17 cellular contexts compared by ENCODE assay signal in genomic region chr1:202587859-202588480, GRCh38.
A peak's percentile ranks its signal among the peaks of the same experiment; 100 is the strongest.
DNase-seq lines count a peak whose midpoint lies in the region; ATAC-seq and TF ChIP-seq lines count a peak whose summit lies in the region.
"Had no signal": no experiment of that assay in that cellular context is flagged by ENCODE, and none has a peak within 500 bp of the region (broad histone marks: within the 10 kb centered on the region; RNA-seq: fewer than 3 reads in every experiment).

No MANE protein-coding gene starts in this region.

- intact Hi-C loops in Caco-2 (cut with micrococcal nuclease; ENCODE audit: unreplicated experiment): no loop called here

- H3K9me2 ChIP-seq in hepatocyte (replicated peaks; ENCODE audit: insufficient read depth): no peaks in the 10 kb centered on the region

- no peak for ATAC-seq in WTC11
- no peak for ATAC-seq in HG03565 (IDR thresholded peaks at IDR 0.05; ENCODE audit: unreplicated experiment)
- ATAC-seq: K562; natural killer cell treated with Interleukin-12 subunit alpha and Interleukin-12 subunit beta and Interleukin-15 and Interleukin-18, amount 100 ng/mL, for 72 hours had no signal

- CTCF ChIA-PET in Caco-2 (lab: Charles Lee) (no interaction called here), WTC11 (lab: Charles Lee) (interaction anchor here (1.0 to 3.4 kb wide), 4 partner anchors 12 to 132 kb away, joined by 3 to 16 read pairs (median 4); partner anchors contain the start of gene SYT2)

- TF ChIP-seq CTCF in Caco-2 (IDR thresholded peaks at IDR 0.05; ENCODE audit: insufficient read depth in 1 of 2, low read depth in 1 of 2, low read length in 1 of 2, severe bottlenecking in 1 of 2, unreplicated experiment in 1 of 2) (no peak), WTC11 (IDR thresholded peaks at IDR 0.05) (no peak), hepatocyte (IDR thresholded peaks at IDR 0.05; ENCODE audit: poor library complexity) (no peak)

- POLR2A ChIA-PET in Caco-2 (lab: Charles Lee): no interaction called here
- POLR2A ChIA-PET in WTC11 (lab: Charles Lee): no interaction called here

- no peak overlapping the region for H3K4me3 ChIP-seq in Caco-2 (ENCODE audit: low read depth, low read length)
- H3K4me3 ChIP-seq in hepatocyte: no peak overlapping the region
- no peak overlapping the region for H3K4me3 ChIP-seq in skeletal muscle tissue (ENCODE audit: low read length in 3 of 3)
- H3K4me3 ChIP-seq: K562 had no signal

- 21% methylated on average over 1 of the region's 1 CpG for WGBS in hepatocyte (ENCODE audit: low lambda C conversion rate, missing lambda C conversion rate)

- DNase-seq in Caco-2: no peak
- no peak for DNase-seq in WTC11 (ENCODE audit: low spot score)
- no peak for DNase-seq in hepatocyte (ENCODE audit: low spot score)
- no peak for DNase-seq in putamen (ENCODE audit: low spot score)
- DNase-seq in anterior cingulate cortex (lab: John Stamatoyannopoulos, UW): no peak
- no peak for DNase-seq in NCI-H526 treated with DMSO at 0.1 percent for 48 hours (lab: John Stamatoyannopoulos, UW)
- DNase-seq: activated CD8-positive, alpha-beta memory T cell treated with anti-CD3 and anti-CD28 coated beads, Interleukin-2, amount 50 U/mL, for 48 hours; DMS79; foreskin fibroblast; NCI-H1436; NCI-H748 treated with DMSO at 0.1 percent for 48 hours had no signal

- H3K9me3 Mint-ChIP-seq in Caco-2 (ENCODE audit: unreplicated experiment) (no peaks in the 10 kb centered on the region), WTC11 (no peaks in the 10 kb centered on the region)
- H3K9me3 Mint-ChIP-seq: natural killer cell treated with Interleukin-12 subunit alpha and Interleukin-12 subunit beta and Interleukin-15 and Interleukin-18, amount 100 ng/mL, for 72 hours had no signal

- H3K9me3 ChIP-seq in Caco-2 (no peaks in the 10 kb centered on the region), hepatocyte (ENCODE audit: low read depth) (no peaks in the 10 kb centered on the region), skeletal muscle tissue (ENCODE audit: control insufficient read depth in 3 of 3, low read length in 3 of 3) (no peaks in the 10 kb centered on the region)

- H3K4me1 ChIP-seq in Caco-2 (peaks cover 21% of the 10 kb centered on the region), hepatocyte (ENCODE audit: insufficient read depth) (peaks cover 23% of the 10 kb centered on the region), skeletal muscle tissue (ENCODE audit: control insufficient read depth in 3 of 3, insufficient read depth in 3 of 3, low read length in 3 of 3) (peaks cover 42 to 66% (median 54%) of the 10 kb centered on the region in 3 donors)

- H3K36me3 ChIP-seq in Caco-2 (ENCODE audit: control insufficient read depth, insufficient read depth, low read length) (no peaks in the 10 kb centered on the region), hepatocyte (replicated peaks; ENCODE audit: insufficient read depth, low read depth) (no peaks in the 10 kb centered on the region), skeletal muscle tissue (ENCODE audit: control insufficient read depth in 3 of 3, insufficient read depth in 3 of 3, low read length in 3 of 3) (peaks cover 3 to 8% (median 7%) of the 10 kb centered on the region in 3 donors)

- H3K27ac Mint-ChIP-seq in Caco-2 (ENCODE audit: unreplicated experiment) (peak overlapping the region; percentile 88), WTC11 (0 out of 2 replicates have a peak overlapping the region, but pooled peaks have one; percentile 48)
- H3K27ac Mint-ChIP-seq: B cell; natural killer cell treated with Interleukin-12 subunit alpha and Interleukin-12 subunit beta and Interleukin-15 and Interleukin-18, amount 100 ng/mL, for 72 hours had no signal

- H3K4me3 Mint-ChIP-seq in Caco-2 (ENCODE audit: unreplicated experiment) (peak overlapping the region; percentile 6), WTC11 (no peak overlapping the region)
- H3K4me3 Mint-ChIP-seq: B cell; natural killer cell treated with Interleukin-12 subunit alpha and Interleukin-12 subunit beta and Interleukin-15 and Interleukin-18, amount 100 ng/mL, for 72 hours had no signal

- H3K27me3 Mint-ChIP-seq in Caco-2 (ENCODE audit: insufficient read depth, unreplicated experiment) (no peaks in the 10 kb centered on the region), WTC11 (ENCODE audit: low read depth) (no peaks in the 10 kb centered on the region; the same call in 1 of the 2 replicates)
- H3K27me3 Mint-ChIP-seq: B cell; natural killer cell treated with Interleukin-12 subunit alpha and Interleukin-12 subunit beta and Interleukin-15 and Interleukin-18, amount 100 ng/mL, for 72 hours had no signal

- BruUV-seq in Caco-2 (replicated peaks; lab: Mats Ljungman, UMichigan): no TSS peak

- peak overlapping the region; percentile 88 for H3K27ac ChIP-seq in hepatocyte
- peak overlapping the region; percentile 89 for H3K27ac ChIP-seq in skeletal muscle tissue (ENCODE audit: low read depth, low read length)
- H3K27ac ChIP-seq: VCaP had no signal

- H3K27me3 ChIP-seq in Caco-2 (replicated peaks; ENCODE audit: control insufficient read depth, insufficient read depth, low read length) (no peaks in the 10 kb centered on the region), hepatocyte (no peaks in the 10 kb centered on the region), skeletal muscle tissue (ENCODE audit: control insufficient read depth in 3 of 3, insufficient read depth in 3 of 3, low read length in 3 of 3) (no peaks in the 10 kb centered on the region)

- peaks cover 20% of the 10 kb centered on the region for H3K4me1 Mint-ChIP-seq in Caco-2 (ENCODE audit: low read depth, unreplicated experiment)
- H3K4me1 Mint-ChIP-seq in WTC11: no peaks in the 10 kb centered on the region

- no peaks in the 10 kb centered on the region for H4K20me1 ChIP-seq in hepatocyte (ENCODE audit: insufficient read depth, poor library complexity, severe bottlenecking)

- H3K9ac ChIP-seq in skeletal muscle tissue (ENCODE audit: low read depth in 1 of 3, low read length in 3 of 3): no peak overlapping the region

- H3K36me3 Mint-ChIP-seq in Caco-2 (ENCODE audit: insufficient read depth, unreplicated experiment) (peaks cover 6% of the 10 kb centered on the region), WTC11 (no peaks in the 10 kb centered on the region)
- H3K36me3 Mint-ChIP-seq: natural killer cell treated with Interleukin-12 subunit alpha and Interleukin-12 subunit beta and Interleukin-15 and Interleukin-18, amount 100 ng/mL, for 72 hours had no signal

- H3K4me2 ChIP-seq in hepatocyte: no peak overlapping the region

- H2AFZ ChIP-seq in hepatocyte: no peak overlapping the region

- H3K79me2 ChIP-seq in hepatocyte: no peaks in the 10 kb centered on the region

TF ChIP-seq in WTC11, 78 proteins besides CTCF, POLR2A, EP300 and RAD21:
- TF ChIP-seq RORB (CRISPR knock-in tag; IDR thresholded peaks at IDR 0.05): no peak
- TF ChIP-seq, protein P1, sequence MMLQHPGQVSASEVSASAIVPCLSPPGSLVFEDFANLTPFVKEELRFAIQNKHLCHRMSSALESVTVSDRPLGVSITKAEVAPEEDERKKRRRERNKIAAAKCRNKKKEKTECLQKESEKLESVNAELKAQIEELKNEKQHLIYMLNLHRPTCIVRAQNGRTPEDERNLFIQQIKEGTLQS (CRISPR knock-in tag; conservative IDR thresholded peaks at IDR 0.05): no peak
- no peak for TF ChIP-seq FOXK1 (CRISPR knock-in tag; IDR thresholded peaks at IDR 0.05)
- TF ChIP-seq ZNF396 (CRISPR knock-in tag; IDR thresholded peaks at IDR 0.05; ENCODE audit: borderline replicate concordance): no peak
- TF ChIP-seq, protein P2, sequence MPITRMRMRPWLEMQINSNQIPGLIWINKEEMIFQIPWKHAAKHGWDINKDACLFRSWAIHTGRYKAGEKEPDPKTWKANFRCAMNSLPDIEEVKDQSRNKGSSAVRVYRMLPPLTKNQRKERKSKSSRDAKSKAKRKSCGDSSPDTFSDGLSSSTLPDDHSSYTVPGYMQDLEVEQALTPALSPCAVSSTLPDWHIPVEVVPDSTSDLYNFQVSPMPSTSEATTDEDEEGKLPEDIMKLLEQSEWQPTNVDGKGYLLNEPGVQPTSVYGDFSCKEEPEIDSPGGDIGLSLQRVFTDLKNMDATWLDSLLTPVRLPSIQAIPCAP (CRISPR knock-in tag; IDR thresholded peaks at IDR 0.05): no peak
- no peak for TF ChIP-seq SMAD4 (CRISPR knock-in tag; IDR thresholded peaks at IDR 0.05)
- no peak for TF ChIP-seq TP53 (CRISPR knock-in tag; IDR thresholded peaks at IDR 0.05)
- TF ChIP-seq ZNF138 (CRISPR knock-in tag; conservative IDR thresholded peaks at IDR 0.05): no peak
- no peak for TF ChIP-seq ZNF232 (CRISPR knock-in tag; IDR thresholded peaks at IDR 0.05)
- no peak for TF ChIP-seq KAT7 (CRISPR knock-in tag; IDR thresholded peaks at IDR 0.05; ENCODE audit: borderline replicate concordance)
- no peak for TF ChIP-seq PREB (CRISPR knock-in tag; IDR thresholded peaks at IDR 0.05; ENCODE audit: borderline replicate concordance)
- TF ChIP-seq SP1 (CRISPR knock-in tag; conservative IDR thresholded peaks at IDR 0.05): no peak
- no peak for TF ChIP-seq ZNF219 (CRISPR knock-in tag; IDR thresholded peaks at IDR 0.05; ENCODE audit: borderline replicate concordance)
